ENCODE assay signal across 11 cellular contexts in the genomic region with DNA sequence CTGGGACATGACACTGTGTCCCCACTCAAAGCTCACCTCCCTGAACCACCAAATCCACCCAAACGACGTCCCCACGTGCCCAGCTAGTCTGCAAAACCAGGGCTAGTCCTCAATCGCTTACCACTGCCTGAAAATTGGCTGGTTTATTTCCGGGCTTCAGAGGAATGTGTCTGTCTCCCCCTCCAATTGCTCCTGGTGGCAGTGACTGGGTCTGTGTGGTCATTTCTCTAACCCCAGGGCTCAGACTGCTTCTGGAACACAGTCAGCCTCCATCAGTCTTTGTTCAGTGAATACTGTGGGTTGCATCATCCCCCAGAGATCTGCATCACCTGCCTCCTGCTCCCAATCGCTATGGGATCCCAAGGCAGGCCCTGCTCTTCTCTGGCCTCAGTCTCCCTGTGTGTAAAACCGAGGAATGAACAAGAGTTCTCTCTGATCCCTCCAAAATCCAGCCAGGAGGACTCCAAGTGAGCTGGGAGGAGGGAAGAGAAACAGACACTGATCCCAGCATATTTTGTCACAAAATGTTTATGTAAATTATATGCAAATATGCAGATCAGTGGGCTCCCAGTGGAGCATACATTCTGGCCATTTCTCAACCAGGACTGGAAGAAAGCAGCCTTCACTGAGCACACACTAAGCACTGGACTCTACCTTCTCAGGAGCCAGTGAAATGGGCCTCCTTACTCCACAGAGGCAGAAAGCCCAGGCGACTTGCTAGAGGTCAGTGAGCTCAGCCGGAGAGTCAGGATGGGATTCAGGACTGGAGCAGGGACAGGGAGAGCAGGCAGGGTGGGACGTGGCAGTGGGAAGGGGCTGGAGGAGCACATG. TPM values are rescaled to one million over a fixed set of nuclear protein-coding genes. Genes with fewer than 3 reads are reported as not detected.
DNase-seq lines count a peak whose midpoint lies in the region; ATAC-seq, FAIRE-seq and TF ChIP-seq lines count a peak whose summit lies in the region.
"Had no signal": no experiment of that assay in that cellular context is flagged by ENCODE, and none has a peak within 500 bp of the region (broad histone marks: within the 10 kb centered on the region; RNA-seq: fewer than 3 reads in every experiment).

No MANE protein-coding gene starts in this region.

- no peaks in the 10 kb centered on the region for H3K9me3 Mint-ChIP-seq in activated T-cell treated with anti-CD3 and anti-CD28 coated beads, Interleukin-2, amount 50 U/mL, for 4 hours

- no peak overlapping the region for H3K4me2 ChIP-seq in PC-9
- H3K4me2 ChIP-seq: A549 had no signal

- H3K27ac ChIP-seq in urinary bladder (ENCODE audit: low read depth) (peak overlapping the region; percentile 23), PC-9 (no peak overlapping the region)

- no peak overlapping the region for H2AFZ ChIP-seq in PC-9

- H3K4me1 Mint-ChIP-seq in activated T-cell treated with anti-CD3 and anti-CD28 coated beads, Interleukin-2, amount 50 U/mL, for 4 hours (ENCODE audit: low read depth), result no peaks in the 10 kb centered on the region

- 44% methylated on average over 10 of the region's 10 CpGs for WGBS in urinary bladder

- ATAC-seq in activated T-cell treated with anti-CD3 and anti-CD28 coated beads, Interleukin-2, amount 50 U/mL, for 4 hours, result no peak

- CTCF ChIA-PET in PC-9 (lab: Charles Lee), result no interaction called here

- no peaks in the 10 kb centered on the region for H4K20me1 ChIP-seq in PC-9 (ENCODE audit: insufficient read depth)

- no peaks in the 10 kb centered on the region for H3K79me2 ChIP-seq in PC-9 (ENCODE audit: low read depth)

- H3K4me3 ChIP-seq in bronchial epithelial cell (ENCODE audit: low read depth, low read length) (no peak overlapping the region), urinary bladder (ENCODE audit: low read depth, low read length) (no peak overlapping the region), PC-9 (no peak overlapping the region)
- H3K4me3 ChIP-seq: A549 had no signal

- intact Hi-C loops in PC-9 (cut with micrococcal nuclease; ENCODE audit: unreplicated experiment), result no loop called here

- peaks cover 14% of the 10 kb centered on the region for H3K27me3 Mint-ChIP-seq in activated T-cell treated with anti-CD3 and anti-CD28 coated beads, Interleukin-2, amount 50 U/mL, for 4 hours (ENCODE audit: low read depth)

- FAIRE-seq in bronchial epithelial cell (lab: Jason Lieb, UNC), result peak; percentile 82
- FAIRE-seq: A549 had no signal

- H3K27me3 ChIP-seq in bronchial epithelial cell (ENCODE audit: control insufficient read depth, insufficient read depth, low read length), result no peaks in the 10 kb centered on the region
- H3K27me3 ChIP-seq in PC-9 (ENCODE audit: insufficient read depth, low read depth), result no peaks in the 10 kb centered on the region

- TF ChIP-seq CTCF in bronchial epithelial cell (IDR thresholded peaks at IDR 0.05; ENCODE audit: insufficient read depth, low read length, severe bottlenecking) (no peak), PC-9 (conservative IDR thresholded peaks at IDR 0.05) (no peak)

- H3K4me1 ChIP-seq in urinary bladder (ENCODE audit: insufficient read depth) (no peaks in the 10 kb centered on the region), PC-9 (replicated peaks; ENCODE audit: insufficient read depth) (no peaks in the 10 kb centered on the region)

- H3K9me2 ChIP-seq in PC-9 (ENCODE audit: insufficient read depth), result no peaks in the 10 kb centered on the region

- H3K36me3 ChIP-seq in bronchial epithelial cell (ENCODE audit: control insufficient read depth, insufficient read depth, low read length), result no peaks in the 10 kb centered on the region
- no peaks in the 10 kb centered on the region for H3K36me3 ChIP-seq in urinary bladder (ENCODE audit: insufficient read depth)
- no peaks in the 10 kb centered on the region for H3K36me3 ChIP-seq in PC-9 (ENCODE audit: low read depth)

- H3F3A ChIP-seq in PC-9 (ENCODE audit: insufficient read depth, low read depth), result no peaks in the 10 kb centered on the region

- BruUV-seq in PC-9 (replicated peaks; lab: Mats Ljungman, UMichigan), result no TSS peak

- H3K4me3 Mint-ChIP-seq in activated T-cell treated with anti-CD3 and anti-CD28 coated beads, Interleukin-2, amount 50 U/mL, for 4 hours, result no peak overlapping the region

- DNase-seq in NCI-H2107 treated with DMSO at 0.1 percent for 48 hours (lab: John Stamatoyannopoulos, UW; ENCODE audit: unreplicated experiment) (peak; percentile 50), NCI-H2107 (lab: John Stamatoyannopoulos, UW) (no peak), bronchial epithelial cell (ENCODE audit: low read depth) (no peak), kidney tubule cell (ENCODE audit: low spot score) (peak; percentile 54), GF-D8 (lab: John Stamatoyannopoulos, UW) (no peak), PC-9 (no peak)
- no peak for DNase-seq in activated T-cell treated with anti-CD3 and anti-CD28 coated beads, Interleukin-2, amount 50 U/mL, for 4 hours
- DNase-seq: activated gamma-delta T cell treated with Interleukin-2 at 50 U/mL for 16 hours, NCI-H2081 had no signal

- POLR2A ChIA-PET in PC-9 (lab: Charles Lee; ENCODE audit: unreplicated experiment), result no interaction called here

- H3K9me3 ChIP-seq in PC-9 (ENCODE audit: insufficient read depth, low read depth), result no peaks in the 10 kb centered on the region
- H3K9me3 ChIP-seq: A549 had no signal

- no peaks in the 10 kb centered on the region for H3K36me3 Mint-ChIP-seq in activated T-cell treated with anti-CD3 and anti-CD28 coated beads, Interleukin-2, amount 50 U/mL, for 4 hours (ENCODE audit: insufficient read depth)

RNA-seq across cellular contexts. Expression of a gene that starts 20.9 kb away (rescaled TPM):
- 2.4 and 4.7 TPM in 2 replicates for total RNA-seq in bronchial epithelial cell
- 32.4 TPM for total RNA-seq in urinary bladder
- polyA plus RNA-seq in urinary bladder, result 107 TPM
- total RNA-seq in activated T-cell treated with anti-CD3 and anti-CD28 coated beads, Interleukin-2, amount 50 U/mL, for 4 hours, result 1 to 10 TPM in 1 of 3 donors, under 1 TPM in 2; 0.55 to 1.0 (median 0.68) TPM
- 33.7 and 37.4 TPM in 2 replicates for total RNA-seq in PC-9 (2021)

Comparison
In these comparisons a context has a peak if more than half of its experiments do, and no peak if none do; other contexts are left out.
1. DNase-seq: peak in NCI-H2107 treated with DMSO at 0.1 percent for 48 hours (single experiment) and kidney tubule cell (single experiment); none in NCI-H2107 (single experiment), bronchial epithelial cell (single experiment), GF-D8 (single experiment), activated T-cell treated with anti-CD3 and anti-CD28 coated beads, Interleukin-2, amount 50 U/mL, for 4 hours (single experiment) and PC-9 (0 of 2).